Comparison of ENCODE assay signal across 8 cellular contexts in genomic region chr11:69101100-69101791, GRCh38. TPM values are rescaled to one million over a fixed set of nuclear protein-coding genes. Genes with fewer than 3 reads are reported as not detected.
DNase-seq lines count a peak whose midpoint lies in the region; ATAC-seq and TF ChIP-seq lines count a peak whose summit lies in the region.

No MANE protein-coding gene starts in this region.

- H3K27ac ChIP-seq in PC-3 (ENCODE audit: low read length) (no peak overlapping the region), fibroblast of lung (ENCODE audit: insufficient read depth, low read length) (no peak overlapping the region), neural progenitor cell (no peak overlapping the region), stomach (no peak overlapping the region)

- CTCF ChIA-PET in PC-3 (lab: Charles Lee), result interaction anchor here (0.6 to 1.0 kb wide), 4 partner anchors 14 to 196 kb away, joined by 3 to 13 read pairs (median 4); no protein-coding TSS in a partner anchor

- H3K79me2 ChIP-seq in PC-3 (ENCODE audit: low read length), result no peaks in the 10 kb centered on the region
- no peaks in the 10 kb centered on the region for H3K79me2 ChIP-seq in fibroblast of lung (ENCODE audit: control insufficient read depth, insufficient read depth, low read length)
- no peaks in the 10 kb centered on the region for H3K79me2 ChIP-seq in neural progenitor cell (ENCODE audit: low read depth)

- peak; percentile 90 for DNase-seq in Daoy (ENCODE audit: low read depth)
- DNase-seq in PC-3, result peak; percentile 95
- peak; percentile 68 to 80 for DNase-seq in activated T-cell treated with anti-CD3 and anti-CD28 coated beads, Interleukin-2, amount 50 U/mL, for 72 hours
- peak; percentile 60 to 77 for DNase-seq in fibroblast of lung (ENCODE audit: low read depth in 2 of 2)
- peak; percentile 82 for DNase-seq in neural progenitor cell (ENCODE audit: low spot score)
- peak; percentile 87 for DNase-seq in stomach

- TF ChIP-seq CTCF in PC-3 (conservative IDR thresholded peaks at IDR 0.05; ENCODE audit: low read depth, low read length) (peak; percentile 98), fibroblast of lung (conservative IDR thresholded peaks at IDR 0.05 in 1 of 2, IDR thresholded peaks at IDR 0.05 in 1 of 2; ENCODE audit: low read depth in 1 of 2, low read length in 2 of 2) (peak; percentile 94 to 98), neural progenitor cell (IDR thresholded peaks at IDR 0.05) (peak; percentile 97), stomach (IDR thresholded peaks at IDR 0.05) (peak in 6 of 7 experiments; percentile 85 to 99 (median 98))

- H2AFZ ChIP-seq in PC-3 (ENCODE audit: low read length) (no peak overlapping the region), fibroblast of lung (ENCODE audit: low read length) (no peak overlapping the region), neural progenitor cell (replicated peaks) (no peak overlapping the region)

- H3K9ac ChIP-seq in PC-3 (ENCODE audit: low read length) (no peak overlapping the region; the same call in 1 of the 2 replicates), fibroblast of lung (ENCODE audit: insufficient read depth, low read length) (no peak overlapping the region), neural progenitor cell (no peak overlapping the region)

- POLR2A ChIA-PET in PC-3 (lab: Charles Lee; ENCODE audit: unreplicated experiment), result interaction anchor here (0.5 to 0.6 kb wide), 2 partner anchors 170 to 266 kb away, joined by 3 to 6 read pairs; no protein-coding TSS in a partner anchor

- WGBS in stomach, 5 donors, result 24 to 43% (median 26%) methylated on average over 6 to 14 of the region's 14 CpGs

- no peaks in the 10 kb centered on the region for H3K9me3 ChIP-seq in PC-3 (ENCODE audit: low read length)
- no peaks in the 10 kb centered on the region for H3K9me3 ChIP-seq in fibroblast of lung (ENCODE audit: control insufficient read depth, insufficient read depth, low read depth, low read length)
- H3K9me3 ChIP-seq in neural progenitor cell (ENCODE audit: low read depth), result no peaks in the 10 kb centered on the region
- no peaks in the 10 kb centered on the region for H3K9me3 ChIP-seq in stomach

- ATAC-seq in HG03521 (IDR thresholded peaks at IDR 0.05; ENCODE audit: unreplicated experiment) (peak; percentile 65), PC-3 (peak; percentile 84), GM18502 (IDR thresholded peaks at IDR 0.05; ENCODE audit: poor library complexity, unreplicated experiment) (no peak)
- peak; percentile 89 to 90 for ATAC-seq in activated T-cell treated with anti-CD3 and anti-CD28 coated beads, Interleukin-2, amount 50 U/mL, for 72 hours (replicated peaks in 1 of 2)

- no peaks in the 10 kb centered on the region for H3K9me3 Mint-ChIP-seq in activated T-cell treated with anti-CD3 and anti-CD28 coated beads, Interleukin-2, amount 50 U/mL, for 72 hours
- no peaks in the 10 kb centered on the region for H3K9me3 Mint-ChIP-seq in neural progenitor cell

- H3F3A ChIP-seq in PC-3 (ENCODE audit: low read length, unreplicated experiment) (no peaks in the 10 kb centered on the region), neural progenitor cell (ENCODE audit: low read depth) (no peaks in the 10 kb centered on the region)

- H3K4me3 ChIP-seq in PC-3 (ENCODE audit: low read length) (no peak overlapping the region), fibroblast of lung (replicated peaks in 1 of 4; ENCODE audit: control extremely low read depth in 1 of 4, insufficient read depth in 1 of 4, low read depth in 3 of 4, low read length in 4 of 4) (no peak overlapping the region), neural progenitor cell (no peak overlapping the region), stomach (no peak overlapping the region)

- no peak overlapping the region for H3K4me2 ChIP-seq in PC-3 (ENCODE audit: low read length)
- H3K4me2 ChIP-seq in fibroblast of lung (ENCODE audit: extremely low read depth, insufficient read depth, low read length), result no peak overlapping the region
- no peak overlapping the region for H3K4me2 ChIP-seq in neural progenitor cell

- H3K36me3 Mint-ChIP-seq in activated T-cell treated with anti-CD3 and anti-CD28 coated beads, Interleukin-2, amount 50 U/mL, for 72 hours (ENCODE audit: insufficient read depth in 2 of 2), result no peaks in the 10 kb centered on the region
- no peaks in the 10 kb centered on the region for H3K36me3 Mint-ChIP-seq in neural progenitor cell

- peaks cover 17% of the 10 kb centered on the region for H3K4me1 ChIP-seq in PC-3 (ENCODE audit: insufficient read depth, low read length)
- H3K4me1 ChIP-seq in fibroblast of lung (ENCODE audit: control insufficient read depth, extremely low read depth, insufficient read depth, low read length), result peaks cover 3% of the 10 kb centered on the region
- no peaks in the 10 kb centered on the region for H3K4me1 ChIP-seq in neural progenitor cell
- peaks cover 3 to 32% (median 20%) of the 10 kb centered on the region in 4 donors for H3K4me1 ChIP-seq in stomach

- H3K4me3 Mint-ChIP-seq in activated T-cell treated with anti-CD3 and anti-CD28 coated beads, Interleukin-2, amount 50 U/mL, for 72 hours, result no peak overlapping the region
- no peak overlapping the region for H3K4me3 Mint-ChIP-seq in neural progenitor cell

- no peak for TF ChIP-seq EP300 in stomach (IDR thresholded peaks at IDR 0.05)

- H3K27ac Mint-ChIP-seq in activated T-cell treated with anti-CD3 and anti-CD28 coated beads, Interleukin-2, amount 50 U/mL, for 72 hours, result no peak overlapping the region
- no peak overlapping the region for H3K27ac Mint-ChIP-seq in neural progenitor cell

- no peaks in the 10 kb centered on the region for H3K4me1 Mint-ChIP-seq in activated T-cell treated with anti-CD3 and anti-CD28 coated beads, Interleukin-2, amount 50 U/mL, for 72 hours (ENCODE audit: low read depth)
- peaks cover 14% of the 10 kb centered on the region for H3K4me1 Mint-ChIP-seq in neural progenitor cell

- no peaks in the 10 kb centered on the region for H3K27me3 ChIP-seq in PC-3 (ENCODE audit: low read length)
- H3K27me3 ChIP-seq in fibroblast of lung (ENCODE audit: control insufficient read depth, insufficient read depth, low read length), result no peaks in the 10 kb centered on the region
- H3K27me3 ChIP-seq in neural progenitor cell, result no peaks in the 10 kb centered on the region
- peaks cover 0 to 14% (median 0%) of the 10 kb centered on the region in 3 donors for H3K27me3 ChIP-seq in stomach

- H3K36me3 ChIP-seq in PC-3 (ENCODE audit: low read depth, low read length) (no peaks in the 10 kb centered on the region), fibroblast of lung (ENCODE audit: control insufficient read depth, insufficient read depth, low read length) (no peaks in the 10 kb centered on the region), neural progenitor cell (no peaks in the 10 kb centered on the region), stomach (peaks cover 0 to 6% (median 0%) of the 10 kb centered on the region in 4 donors)

- H4K20me1 ChIP-seq in PC-3 (ENCODE audit: low read length), result no peaks in the 10 kb centered on the region
- H4K20me1 ChIP-seq in fibroblast of lung (ENCODE audit: control insufficient read depth, extremely low read depth, insufficient read depth, low read length), result no peaks in the 10 kb centered on the region
- H4K20me1 ChIP-seq in neural progenitor cell (ENCODE audit: low read depth), result no peaks in the 10 kb centered on the region

- TF ChIP-seq POLR2A in stomach (IDR thresholded peaks at IDR 0.05), result no peak

- H3K9me2 ChIP-seq in PC-3 (replicated peaks; ENCODE audit: low read length), result no peaks in the 10 kb centered on the region

- BruUV-seq in PC-3 (replicated peaks; lab: Mats Ljungman, UMichigan), result no TSS peak

- intact Hi-C loops in PC-3 (cut with micrococcal nuclease), result loop anchor here (1.0 to 5.0 kb wide), 2 partner anchors 196 to 542 kb away; no protein-coding TSS in a partner anchor
- intact Hi-C loops in stomach (cut with DNase I; ENCODE audit: low total_unique reads), result loop anchor here (5.0 kb wide), 1 partner anchor 546 kb away; no protein-coding TSS in a partner anchor

- H3K27me3 Mint-ChIP-seq in activated T-cell treated with anti-CD3 and anti-CD28 coated beads, Interleukin-2, amount 50 U/mL, for 72 hours (ENCODE audit: low read depth), result no peaks in the 10 kb centered on the region
- peaks cover 11% of the 10 kb centered on the region for H3K27me3 Mint-ChIP-seq in neural progenitor cell (ENCODE audit: insufficient read depth, low read depth)

RNA-seq across cellular contexts. Expression of gene TPCN2, which starts 52.5 kb away (rescaled TPM):
- 3.3 TPM in 2 replicates for total RNA-seq in Daoy (2014; rRNA removed; shearing (Covaris generic))
- total RNA-seq in PC-3 (2014; rRNA removed) (13.0 and 14.5 TPM in 2 replicates), fibroblast of lung (8.7 and 11.7 TPM in 2 replicates), neural progenitor cell (ENCODE audit: low replicate concordance) (7.2 and 10.9 TPM in 2 replicates), stomach (10 to 100 TPM in 4 of 5 donors, 1 to 10 TPM in 1; 6.4 to 66.1 (median 33.0) TPM)
- 10 to 100 TPM; 11.7 to 17.8 TPM for total RNA-seq in activated T-cell treated with anti-CD3 and anti-CD28 coated beads, Interleukin-2, amount 50 U/mL, for 72 hours
- polyA plus RNA-seq in fibroblast of lung (7.7 and 9.7 TPM in 2 replicates), stomach (10 to 100 TPM; 16.4 to 29.8 (median 19.7) TPM)
- 7.1 and 9.9 TPM in 2 replicates for polyA plus RNA-seq in fibroblast of lung (2012)
- polyA minus RNA-seq in fibroblast of lung (ENCODE audit: low replicate concordance), result 24.2 and 31.8 TPM in 2 replicates

RNA-seq across cellular contexts. Expression of gene SMIM38, which starts 54.5 kb away (rescaled TPM):
- total RNA-seq in Daoy (2014; rRNA removed; shearing (Covaris generic)), result not detected in 2 replicates
- total RNA-seq in PC-3 (2014; rRNA removed), result 0.04 and 0.17 TPM in 2 replicates
- total RNA-seq in activated T-cell treated with anti-CD3 and anti-CD28 coated beads, Interleukin-2, amount 50 U/mL, for 72 hours, result 1 to 10 TPM; 2.3 to 5.5 TPM
- 0.33 and 0.51 TPM in 2 replicates for total RNA-seq in fibroblast of lung
- polyA plus RNA-seq in fibroblast of lung, result 0.06 TPM in 1 of 2 replicates, not detected in the other
- polyA plus RNA-seq in fibroblast of lung (2012), result not detected in 2 replicates
- not detected in 2 replicates for polyA minus RNA-seq in fibroblast of lung (ENCODE audit: low replicate concordance)
- 1.5 and 2.0 TPM in 2 replicates for total RNA-seq in neural progenitor cell (ENCODE audit: low replicate concordance)
- total RNA-seq in stomach, result 10 to 100 TPM in 2 of 5 donors, 1 to 10 TPM in 2, not detected in 1; 1.2 to 31.2 (median 14.7) TPM
- polyA plus RNA-seq in stomach, result 10 to 100 TPM in 1 of 3 donors, 1 to 10 TPM in 2; 1.9 to 22.7 (median 8.1) TPM
